9 cellular contexts compared by ENCODE assay signal in genomic region chr13:30145709-30146367, GRCh38.
A peak's percentile ranks its signal among the peaks of the same experiment; 100 is the strongest.
DNase-seq lines count a peak whose midpoint lies in the region; ATAC-seq, FAIRE-seq and TF ChIP-seq lines count a peak whose summit lies in the region.
"Had no signal": no experiment of that assay in that cellular context is flagged by ENCODE, and none has a peak within 500 bp of the region (broad histone marks: within the 10 kb centered on the region; RNA-seq: fewer than 3 reads in every experiment).

No MANE protein-coding gene starts in this region.

- H3K27me3 Mint-ChIP-seq in activated naive CD8-positive, alpha-beta T cell = no peaks in the 10 kb centered on the region

- peak; percentile 20; the same call in 1 of the 2 replicates for TF ChIP-seq POLR2A in GM12892 (IDR thresholded peaks at IDR 0.05; ENCODE audit: low read depth, low read length)

- peak overlapping the region; percentile 30 for H3K4me3 Mint-ChIP-seq in activated naive CD8-positive, alpha-beta T cell

- H3K36me3 ChIP-seq in brain microvascular endothelial cell (replicated peaks) = no peaks in the 10 kb centered on the region
- H3K36me3 ChIP-seq: uterus had no signal

- H3K27ac Mint-ChIP-seq in activated naive CD8-positive, alpha-beta T cell = peak overlapping the region; percentile 59

- in situ Hi-C loops in brain microvascular endothelial cell (cut with HindIII; ENCODE audit: low pct_ligation_motif_present, low sequenced_read_pairs) = no loop called here

- no peak overlapping the region for H3K27ac ChIP-seq in brain microvascular endothelial cell
- H3K27ac ChIP-seq: uterus had no signal

- peaks cover 76% of the 10 kb centered on the region for H3K4me1 Mint-ChIP-seq in activated naive CD8-positive, alpha-beta T cell (ENCODE audit: low read depth)

- TF ChIP-seq CTCF in brain microvascular endothelial cell (IDR thresholded peaks at IDR 0.05; ENCODE audit: low read depth, low read length, missing control alignments) = no peak

- H3K36me3 Mint-ChIP-seq in activated naive CD8-positive, alpha-beta T cell = peaks cover 3% of the 10 kb centered on the region

- DNase-seq in GM12892 (ENCODE audit: insufficient read length) = no peak
- no peak for DNase-seq in brain microvascular endothelial cell
- DNase-seq in COR-L47 (lab: John Stamatoyannopoulos, UW) = no peak
- DNase-seq in HK-2 (ENCODE audit: unreplicated experiment) = no peak
- DNase-seq in UCSD-AML1 (lab: John Stamatoyannopoulos, UW; ENCODE audit: unreplicated experiment) = no peak
- DNase-seq: uterus had no signal

- no peaks in the 10 kb centered on the region for H3K27me3 ChIP-seq in brain microvascular endothelial cell (replicated peaks)
- H3K27me3 ChIP-seq: uterus had no signal

- H3K4me3 ChIP-seq in brain microvascular endothelial cell (ENCODE audit: low read depth, low read length) = no peak overlapping the region
- H3K4me3 ChIP-seq: uterus had no signal

- H3K9me3 Mint-ChIP-seq in activated naive CD8-positive, alpha-beta T cell (ENCODE audit: low read depth) = peaks cover 5% of the 10 kb centered on the region

- peak; percentile 56 for ATAC-seq in GM19351 (IDR thresholded peaks at IDR 0.05; ENCODE audit: unreplicated experiment)
- ATAC-seq in HG03064 (IDR thresholded peaks at IDR 0.05; ENCODE audit: low read depth, unreplicated experiment) = peak; percentile 53

- FAIRE-seq in GM12892 (lab: Jason Lieb, UNC) = peak; percentile 98
